In genomic region chr3:120216633-120217032, GRCh38 we compare ENCODE assay signal across 3 cellular contexts.
DNase-seq lines count a peak whose midpoint lies in the region; ATAC-seq, FAIRE-seq and TF ChIP-seq lines count a peak whose summit lies in the region.
"Not testable (repeated sequence)": the region's sequence is repeated elsewhere in the genome, so short reads cannot be mapped to it uniquely, and the experiment has no call there.

No MANE protein-coding gene starts in this region.

- not testable (repeated sequence) for H3K36me3 ChIP-seq in HEK293 (ENCODE audit: control insufficient read depth in 2 of 2, insufficient read depth in 1 of 2, low read length in 2 of 2); H1 (ENCODE audit: control insufficient read depth in 2 of 4, insufficient read depth in 4 of 4, low read length in 3 of 4)

- not testable (repeated sequence) for H3K4ac ChIP-seq in H1 (replicated peaks; ENCODE audit: insufficient read length, low read depth, low read length)

- not testable (repeated sequence) for TF ChIP-seq CTCF in HEK293 (tag by site-specific recombination; IDR thresholded peaks at IDR 0.05); H1 (IDR thresholded peaks at IDR 0.05; ENCODE audit: control extremely low read depth in 1 of 3, insufficient read depth in 1 of 3, low read depth in 1 of 3, low read length in 3 of 3)

- not testable (repeated sequence) for H2BK15ac ChIP-seq in H1 (ENCODE audit: low read length)

- not testable (repeated sequence) for H3K27ac ChIP-seq in HEK293 (ENCODE audit: extremely low read depth, low read depth, low read length); H1 (ENCODE audit: low read depth, low read length)

- H4K5ac ChIP-seq in H1 (ENCODE audit: insufficient read length, low read depth, low read length), result not testable (repeated sequence)

- not testable (repeated sequence) for FAIRE-seq in H1 (lab: Jason Lieb, UNC)

- not testable (repeated sequence) for H3K79me2 ChIP-seq in H1 (ENCODE audit: control insufficient read depth in 1 of 2, insufficient read depth in 2 of 2, low read length in 2 of 2)

- H3K27me3 ChIP-seq in H1 (replicated peaks in 1 of 4; ENCODE audit: control insufficient read depth in 3 of 4, extremely low read depth in 1 of 4, insufficient read depth in 3 of 4, low read length in 3 of 4), result not testable (repeated sequence)

- not testable (repeated sequence) for TF ChIP-seq POLR2A in H1 (IDR thresholded peaks at IDR 0.05; ENCODE audit: control extremely low read depth in 1 of 2, low read depth in 2 of 2, low read length in 2 of 2)

- H2AK5ac ChIP-seq in H1 (ENCODE audit: low read depth, low read length), result not testable (repeated sequence)

- H2BK120ac ChIP-seq in H1 (replicated peaks; ENCODE audit: low read depth, low read length), result not testable (repeated sequence)

- not testable (repeated sequence) for H3K79me1 ChIP-seq in H1 (ENCODE audit: low read depth, low read length)

- H2BK5ac ChIP-seq in H1 (ENCODE audit: low read depth, low read length), result not testable (repeated sequence)

- not testable (repeated sequence) for H3K23me2 ChIP-seq in H1 (ENCODE audit: low read depth, low read length)

- 90% methylated on average over 1 of the region's 1 CpG; no CpG with 5 or more reads in 1 of the 2 experiments for WGBS in H1 (ENCODE audit: extremely low coverage in 1 of 2, insufficient coverage in 1 of 2, insufficient read length in 1 of 2, insufficient replicate concordance in 2 of 2, low coverage in 1 of 2, low lambda C conversion rate in 2 of 2, missing lambda C conversion rate in 1 of 2), 2 experiments

- H4K91ac ChIP-seq in H1 (replicated peaks; ENCODE audit: insufficient read length, low read length), result not testable (repeated sequence)

- not testable (repeated sequence) for H3K23ac ChIP-seq in H1 (ENCODE audit: insufficient read length)

- not testable (repeated sequence) for TF ChIP-seq RAD21 in H1 (IDR thresholded peaks at IDR 0.05 in 1 of 2, conservative IDR thresholded peaks at IDR 0.05 in 1 of 2; ENCODE audit: low read depth in 2 of 2, low read length in 2 of 2)

- CTCF ChIA-PET in HEK293 (lab: Yijun Ruan, JAX); H1 (lab: Charles Lee; ENCODE audit: partially characterized antibody): not testable (repeated sequence)

- not testable (repeated sequence) for H3K14ac ChIP-seq in H1 (ENCODE audit: insufficient read length)

- POLR2A ChIA-PET in HEK293 (lab: Yijun Ruan, JAX); H1 (lab: Charles Lee; ENCODE audit: partially characterized antibody): not testable (repeated sequence)

- H2BK12ac ChIP-seq in H1 (ENCODE audit: low read depth, low read length), result not testable (repeated sequence)

- not testable (repeated sequence) for ATAC-seq in SK-N-SH treated with all-trans-retinoic acid at 6 μM for 48 hours

- not testable (repeated sequence) for H2BK20ac ChIP-seq in H1 (ENCODE audit: low read length)

- H3K4me1 ChIP-seq in HEK293 (ENCODE audit: control insufficient read depth, insufficient read depth, low read length); H1 (replicated peaks in 1 of 4; ENCODE audit: control insufficient read depth in 3 of 4, insufficient read depth in 4 of 4, low read length in 3 of 4): not testable (repeated sequence)

- not testable (repeated sequence) for H4K8ac ChIP-seq in H1 (ENCODE audit: extremely low read depth, insufficient read depth, low read length)

- not testable (repeated sequence) for H3K9ac ChIP-seq in H1 (replicated peaks in 1 of 4; ENCODE audit: extremely low read depth in 1 of 4, low read depth in 3 of 4, low read length in 3 of 4)

- H2AFZ ChIP-seq in H1 (ENCODE audit: low read length), result not testable (repeated sequence)

- not testable (repeated sequence) for DNase-seq in H1 (ENCODE audit: low read depth in 1 of 2, low spot score in 2 of 2)

- H3K18ac ChIP-seq in H1 (ENCODE audit: extremely low read depth, low read length), result not testable (repeated sequence)

- H3K9me3 ChIP-seq in HEK293 (ENCODE audit: control insufficient read depth, insufficient read depth, low read depth, low read length); H1 (ENCODE audit: insufficient read depth in 2 of 2, low read depth in 1 of 2, low read length in 1 of 2): not testable (repeated sequence)

- not testable (repeated sequence) for H4K20me1 ChIP-seq in H1 (replicated peaks in 1 of 2; ENCODE audit: control insufficient read depth in 1 of 2, insufficient read depth in 2 of 2, low read length in 2 of 2)

- not testable (repeated sequence) for H3K56ac ChIP-seq in H1 (replicated peaks; ENCODE audit: insufficient read length, low read depth, low read length)

- not testable (repeated sequence) for TF ChIP-seq EP300 in H1 (IDR thresholded peaks at IDR 0.05; ENCODE audit: borderline replicate concordance in 1 of 2, low read depth in 2 of 2, low read length in 2 of 2)

- H3K4me3 ChIP-seq in HEK293 (ENCODE audit: low read depth, low read length); H1 (ENCODE audit: extremely low read depth in 1 of 4, insufficient read depth in 2 of 4, low read depth in 3 of 4, low read length in 4 of 4): not testable (repeated sequence)

- H3K4me2 ChIP-seq in H1 (ENCODE audit: insufficient read depth in 1 of 2, low read depth in 2 of 2, low read length in 2 of 2), result not testable (repeated sequence)

TF ChIP-seq in HEK293, 187 proteins besides CTCF, POLR2A, EP300 and RAD21:
- TF ChIP-seq ZNF580 (tag by site-specific recombination; IDR thresholded peaks at IDR 0.05), result 0 out of 2 replicates have a peak, but pooled peaks have one; percentile 18
- TF ChIP-seq ZNF146 (tag by site-specific recombination; IDR thresholded peaks at IDR 0.05), result peak; percentile 75

TF ChIP-seq in SK-N-SH treated with all-trans-retinoic acid at 6 μM for 48 hours, 23 proteins besides CTCF, POLR2A, EP300 and RAD21:
- TF ChIP-seq ZNF8 (CRISPR knock-in tag; IDR thresholded peaks at IDR 0.05), result peak; percentile 77
TF ChIP-seq in SK-N-SH treated with all-trans-retinoic acid at 6 μM for 48 hours: peak in this region for 1; not testable (repeated sequence) for 22.

TF ChIP-seq in H1, 55 proteins besides CTCF, POLR2A, EP300 and RAD21:
- TF ChIP-seq KDM1A (IDR thresholded peaks at IDR 0.05; ENCODE audit: borderline replicate concordance, low read length), result peak; percentile 33; the same call in 1 of the 2 replicates
